ENCODE assay signal across 1 cellular context in the genomic region with DNA sequence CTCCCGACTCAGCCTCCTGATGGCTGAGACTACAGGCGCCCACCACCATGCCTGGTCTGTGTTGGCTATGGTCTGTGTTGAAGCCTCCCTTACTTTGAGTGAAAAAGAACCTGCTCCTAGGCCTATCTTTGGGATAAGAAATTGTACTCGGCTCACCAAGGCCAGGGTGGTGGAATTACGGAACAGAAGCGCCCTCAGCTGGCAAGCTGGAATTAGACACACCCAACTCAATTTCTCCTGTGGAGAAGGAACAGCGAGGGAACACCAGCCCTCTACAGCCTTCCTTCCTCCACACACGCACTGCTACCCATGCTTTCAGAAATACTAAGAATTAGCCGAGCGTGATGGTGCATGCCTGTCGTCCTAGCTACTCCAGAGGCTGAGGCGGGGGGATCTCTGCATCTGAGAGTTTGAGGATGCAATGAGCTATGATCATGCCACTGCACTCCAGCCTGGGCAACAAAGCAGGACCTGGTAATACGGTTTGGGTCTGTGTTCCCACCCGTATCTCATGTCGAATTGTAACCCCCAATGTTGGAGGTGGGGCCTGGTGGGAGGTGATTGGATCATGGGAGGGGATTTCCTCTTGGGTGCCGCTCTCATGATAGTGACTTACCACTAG.
TF ChIP-seq lines count a peak whose summit lies in the region.

No MANE protein-coding gene starts in this region.

TF ChIP-seq in K562, 482 proteins besides CTCF, POLR2A, EP300 and RAD21 (continued from another document):
- TF ChIP-seq, protein P1, sequence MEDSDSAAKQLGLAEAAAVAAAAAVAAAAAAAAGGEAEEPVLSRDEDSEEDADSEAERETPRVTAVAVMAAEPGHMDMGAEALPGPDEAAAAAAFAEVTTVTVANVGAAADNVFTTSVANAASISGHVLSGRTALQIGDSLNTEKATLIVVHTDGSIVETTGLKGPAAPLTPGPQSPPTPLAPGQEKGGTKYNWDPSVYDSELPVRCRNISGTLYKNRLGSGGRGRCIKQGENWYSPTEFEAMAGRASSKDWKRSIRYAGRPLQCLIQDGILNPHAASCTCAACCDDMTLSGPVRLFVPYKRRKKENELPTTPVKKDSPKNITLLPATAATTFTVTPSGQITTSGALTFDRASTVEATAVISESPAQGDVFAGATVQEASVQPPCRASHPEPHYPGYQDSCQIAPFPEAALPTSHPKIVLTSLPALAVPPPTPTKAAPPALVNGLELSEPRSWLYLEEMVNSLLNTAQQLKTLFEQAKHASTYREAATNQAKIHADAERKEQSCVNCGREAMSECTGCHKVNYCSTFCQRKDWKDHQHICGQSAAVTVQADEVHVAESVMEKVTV (CRISPR knock-in tag; IDR thresholded peaks at IDR 0.05) = peak; percentile 55; the same call in 1 of the 2 replicates
- TF ChIP-seq ARHGAP35 (IDR thresholded peaks at IDR 0.05; ENCODE audit: partially characterized antibody) (no peak), TAF15 (IDR thresholded peaks at IDR 0.05; ENCODE audit: low read depth, low read length) (no peak), EP400 (IDR thresholded peaks at IDR 0.05) (no peak), JUN (IDR thresholded peaks at IDR 0.05; ENCODE audit: borderline replicate concordance, low read depth, low read length) (0 out of 2 replicates have a peak, but pooled peaks have one; percentile 11), JUN (CRISPR knock-in tag; IDR thresholded peaks at IDR 0.05; ENCODE audit: borderline replicate concordance) (no peak), JUND (IDR thresholded peaks at IDR 0.05; ENCODE audit: borderline replicate concordance, low read depth, low read length) (0 out of 2 replicates have a peak, but pooled peaks have one; percentile 27), JUND (tag; IDR thresholded peaks at IDR 0.05; ENCODE audit: borderline replicate concordance, low read depth, low read length) (no peak), CC2D1A (IDR thresholded peaks at IDR 0.05) (0 out of 2 replicates have a peak, but pooled peaks have one; percentile 12)
- TF ChIP-seq, protein P2, sequence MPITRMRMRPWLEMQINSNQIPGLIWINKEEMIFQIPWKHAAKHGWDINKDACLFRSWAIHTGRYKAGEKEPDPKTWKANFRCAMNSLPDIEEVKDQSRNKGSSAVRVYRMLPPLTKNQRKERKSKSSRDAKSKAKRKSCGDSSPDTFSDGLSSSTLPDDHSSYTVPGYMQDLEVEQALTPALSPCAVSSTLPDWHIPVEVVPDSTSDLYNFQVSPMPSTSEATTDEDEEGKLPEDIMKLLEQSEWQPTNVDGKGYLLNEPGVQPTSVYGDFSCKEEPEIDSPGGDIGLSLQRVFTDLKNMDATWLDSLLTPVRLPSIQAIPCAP (CRISPR knock-in tag; IDR thresholded peaks at IDR 0.05; ENCODE audit: borderline replicate concordance) = no peak
- TF ChIP-seq, protein P3, sequence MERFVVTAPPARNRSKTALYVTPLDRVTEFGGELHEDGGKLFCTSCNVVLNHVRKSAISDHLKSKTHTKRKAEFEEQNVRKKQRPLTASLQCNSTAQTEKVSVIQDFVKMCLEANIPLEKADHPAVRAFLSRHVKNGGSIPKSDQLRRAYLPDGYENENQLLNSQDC (CRISPR knock-in tag; IDR thresholded peaks at IDR 0.05) = no peak
- TF ChIP-seq, protein P4, sequence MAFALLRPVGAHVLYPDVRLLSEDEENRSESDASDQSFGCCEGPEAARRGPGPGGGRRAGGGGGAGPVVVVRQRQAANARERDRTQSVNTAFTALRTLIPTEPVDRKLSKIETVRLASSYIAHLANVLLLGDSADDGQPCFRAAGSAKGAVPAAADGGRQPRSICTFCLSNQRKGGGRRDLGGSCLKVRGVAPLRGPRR (CRISPR knock-in tag; IDR thresholded peaks at IDR 0.05) = no peak
